ENCODE assay signal across 14 cellular contexts in genomic region chr1:99548924-99549605, GRCh38.
DNase-seq lines count a peak whose midpoint lies in the region; ATAC-seq and TF ChIP-seq lines count a peak whose summit lies in the region.
"Had no signal": no experiment of that assay in that cellular context is flagged by ENCODE, and none has a peak within 500 bp of the region (broad histone marks: within the 10 kb centered on the region; RNA-seq: fewer than 3 reads in every experiment).

No MANE protein-coding gene starts in this region.

- H3K4me1 Mint-ChIP-seq in neural progenitor cell, result peaks cover 23% of the 10 kb centered on the region
- H3K4me1 Mint-ChIP-seq: activated B cell treated with CpG ODN at 0.5 μM for 24 hours had no signal

- no peak overlapping the region for H3K4me3 Mint-ChIP-seq in neural progenitor cell
- H3K4me3 Mint-ChIP-seq: activated B cell treated with CpG ODN at 0.5 μM for 24 hours; CD4-positive, CD25-positive, alpha-beta regulatory T cell had no signal

- ATAC-seq in HG02973 (IDR thresholded peaks at IDR 0.05; ENCODE audit: unreplicated experiment) (no peak), HG02852 (IDR thresholded peaks at IDR 0.05; ENCODE audit: unreplicated experiment) (no peak), GM18907 (IDR thresholded peaks at IDR 0.05; ENCODE audit: unreplicated experiment) (no peak)
- ATAC-seq: HCT116, upper lobe of right lung had no signal

- no peak for TF ChIP-seq CTCF in neural progenitor cell (IDR thresholded peaks at IDR 0.05)

- no peaks in the 10 kb centered on the region for H3K36me3 Mint-ChIP-seq in neural progenitor cell
- H3K36me3 Mint-ChIP-seq: CD4-positive, CD25-positive, alpha-beta regulatory T cell had no signal

- no peak overlapping the region for H2AFZ ChIP-seq in neural progenitor cell (replicated peaks)

- in situ Hi-C loops in G401 (cut with HindIII; ENCODE audit: low sequenced_read_pairs), result no loop called here

- DNase-seq in G401 (ENCODE audit: low spot score), result peak; percentile 15
- DNase-seq in NCI-H446 treated with DMSO at 0.1 percent for 48 hours (lab: John Stamatoyannopoulos, UW), result peak; percentile 85
- peak; percentile 9 for DNase-seq in cerebellar cortex (ENCODE audit: low spot score)
- no peak for DNase-seq in neural progenitor cell (ENCODE audit: low spot score)
- DNase-seq in activated CD4-positive, alpha-beta T cell treated with anti-CD3 and anti-CD28 coated beads, Interleukin-2, amount 50 U/mL, for 1 hour, result no peak
- DNase-seq: activated B cell treated with CpG ODN at 0.5 μM for 24 hours; CD4-positive, CD25-positive, alpha-beta regulatory T cell; upper lobe of right lung had no signal

- H3K4me1 ChIP-seq in neural progenitor cell, result peaks cover 7% of the 10 kb centered on the region
- H3K4me1 ChIP-seq: upper lobe of right lung had no signal

- H3K27me3 ChIP-seq in neural progenitor cell, result no peaks in the 10 kb centered on the region
- H3K27me3 ChIP-seq: upper lobe of right lung had no signal

- H3K9ac ChIP-seq in neural progenitor cell, result no peak overlapping the region

- no peaks in the 10 kb centered on the region for H3K79me2 ChIP-seq in neural progenitor cell (ENCODE audit: low read depth)

- H3K36me3 ChIP-seq in neural progenitor cell, result no peaks in the 10 kb centered on the region
- H3K36me3 ChIP-seq: upper lobe of right lung had no signal

- H4K20me1 ChIP-seq in neural progenitor cell (ENCODE audit: low read depth), result no peaks in the 10 kb centered on the region

- no peak overlapping the region for H3K4me3 ChIP-seq in neural progenitor cell
- H3K4me3 ChIP-seq: coronary artery, lung, upper lobe of right lung had no signal

- peak overlapping the region; percentile 18 for H3K27ac Mint-ChIP-seq in neural progenitor cell
- H3K27ac Mint-ChIP-seq: activated B cell treated with CpG ODN at 0.5 μM for 24 hours; CD4-positive, CD25-positive, alpha-beta regulatory T cell had no signal

- H3K27ac ChIP-seq in neural progenitor cell, result no peak overlapping the region
- H3K27ac ChIP-seq: coronary artery, upper lobe of right lung had no signal

- H3K4me2 ChIP-seq in neural progenitor cell, result no peak overlapping the region

- no peaks in the 10 kb centered on the region for H3K9me3 Mint-ChIP-seq in neural progenitor cell
- H3K9me3 Mint-ChIP-seq: activated B cell treated with CpG ODN at 0.5 μM for 24 hours had no signal

- no peaks in the 10 kb centered on the region for H3K27me3 Mint-ChIP-seq in neural progenitor cell (ENCODE audit: insufficient read depth, low read depth)
- H3K27me3 Mint-ChIP-seq: CD4-positive, CD25-positive, alpha-beta regulatory T cell had no signal

- no peaks in the 10 kb centered on the region for H3F3A ChIP-seq in neural progenitor cell (ENCODE audit: low read depth)

- no peaks in the 10 kb centered on the region for H3K9me3 ChIP-seq in neural progenitor cell (ENCODE audit: low read depth)
- H3K9me3 ChIP-seq: upper lobe of right lung had no signal

Comparison
In these comparisons a context has a peak if more than half of its experiments do, and no peak if none do; other contexts are left out.
1. DNase-seq: peak in G401 (single experiment), NCI-H446 treated with DMSO at 0.1 percent for 48 hours (single experiment) and cerebellar cortex (single experiment); none in neural progenitor cell (single experiment) and activated CD4-positive, alpha-beta T cell treated with anti-CD3 and anti-CD28 coated beads, Interleukin-2, amount 50 U/mL, for 1 hour (single experiment).